8 cellular contexts compared by ENCODE assay signal in genomic region chr1:67832737-67833594, GRCh38. TPM values are rescaled to one million over a fixed set of nuclear protein-coding genes. Genes with fewer than 3 reads are reported as not detected.
DNase-seq lines count a peak whose midpoint lies in the region; ATAC-seq and TF ChIP-seq lines count a peak whose summit lies in the region.

TSS of gene GNG12 (minus strand) at chr1:67833467. CDS start at chr1:67707686, 125,781 bp downstream.

- no peaks in the 10 kb centered on the region for H3K36me3 Mint-ChIP-seq in endothelial cell (ENCODE audit: low read depth, unreplicated experiment)

- H3K27ac Mint-ChIP-seq in endothelial cell (ENCODE audit: unreplicated experiment), result peak within 1 kb of the TSS; percentile 96

- peak; percentile 94 to 95 for ATAC-seq in lower lobe of right lung

- H3K4me1 ChIP-seq in lower lobe of right lung, result peaks cover 4% of the 10 kb centered on the region
- H3K4me1 ChIP-seq in stomach, result peaks cover under 1 to 43% (median 29%) of the 10 kb centered on the region in 4 donors

- H3K27ac ChIP-seq in HL-60 (replicated peaks) (no peak within 1 kb of the TSS), lower lobe of right lung (peak within 1 kb of the TSS; percentile 82), stomach (peak within 1 kb of the TSS; percentile 94 to 99 (median 95))

- H3K27me3 ChIP-seq in HL-60 (ENCODE audit: insufficient read depth, poor library complexity, severe bottlenecking), result peaks cover 43% of the 10 kb centered on the region
- H3K27me3 ChIP-seq in lower lobe of right lung (ENCODE audit: low read depth), result peaks cover 6% of the 10 kb centered on the region
- peaks cover 0 to 22% (median 9%) of the 10 kb centered on the region in 3 donors for H3K27me3 ChIP-seq in stomach

- H3K36me3 ChIP-seq in lower lobe of right lung, result no peaks in the 10 kb centered on the region
- H3K36me3 ChIP-seq in stomach, result peaks cover 0 to 3% (median 0%) of the 10 kb centered on the region in 4 donors

- H3K4me3 ChIP-seq in HL-60 (replicated peaks; ENCODE audit: insufficient read depth, low read length) (peak within 1 kb of the TSS; percentile 15), lower lobe of right lung (peak within 1 kb of the TSS; percentile 82), stomach (peak within 1 kb of the TSS; percentile 71 to 88 (median 82))

- TF ChIP-seq CTCF in HL-60 (IDR thresholded peaks at IDR 0.05; ENCODE audit: insufficient read depth, low read length) (no peak), endothelial cell (IDR thresholded peaks at IDR 0.05; ENCODE audit: unreplicated experiment) (no peak), lower lobe of right lung (IDR thresholded peaks at IDR 0.05) (no peak), stomach (IDR thresholded peaks at IDR 0.05) (no peak)

- H3K9me3 ChIP-seq in lower lobe of right lung, result no peaks in the 10 kb centered on the region
- H3K9me3 ChIP-seq in stomach, result no peaks in the 10 kb centered on the region

- TF ChIP-seq EP300 in stomach (IDR thresholded peaks at IDR 0.05), result no peak

- WGBS in stomach, 5 donors, result 0 to 1% (median 1%) methylated on average over 29 to 92 of the region's 93 CpGs

- H3K9me3 Mint-ChIP-seq in endothelial cell (ENCODE audit: unreplicated experiment), result no peaks in the 10 kb centered on the region

- DNase-seq in activated T-cell treated with anti-CD3 and anti-CD28 coated beads for 48 hours (ENCODE audit: low read depth), result peak; percentile 25
- no peak for DNase-seq in activated T-cell treated with anti-CD3 and anti-CD28 coated beads for 4 hours
- no peak for DNase-seq in HL-60 (ENCODE audit: low read depth in 1 of 2, low spot score in 1 of 2)
- peak; percentile 19 for DNase-seq in UCSD-AML1 (lab: John Stamatoyannopoulos, UW; ENCODE audit: unreplicated experiment)
- DNase-seq in endothelial cell (ENCODE audit: low spot score), result peak; percentile 69
- DNase-seq in lower lobe of right lung, result peak; percentile 75
- peak; percentile 77 for DNase-seq in stomach
- no peak for DNase-seq in NCI-H1048 (lab: John Stamatoyannopoulos, UW)

- peaks cover 7% of the 10 kb centered on the region for H3K27me3 Mint-ChIP-seq in endothelial cell (ENCODE audit: unreplicated experiment)

- H3K4me1 Mint-ChIP-seq in endothelial cell (ENCODE audit: unreplicated experiment), result peaks cover 9% of the 10 kb centered on the region

- intact Hi-C loops in lower lobe of right lung (cut with DNase I), result no loop called here
- intact Hi-C loops in stomach (cut with DNase I; ENCODE audit: low total_unique reads), result no loop called here

- H3K4me3 Mint-ChIP-seq in endothelial cell (ENCODE audit: unreplicated experiment), result peak within 1 kb of the TSS; percentile 94

- TF ChIP-seq POLR2A in stomach (IDR thresholded peaks at IDR 0.05), result no peak

RNA-seq across cellular contexts. Expression of gene GNG12, which starts in this region (rescaled TPM):
- total RNA-seq in endothelial cell (ENCODE audit: unreplicated experiment) (26.2 TPM), lower lobe of right lung (43.3 TPM), stomach (100 to 1,000 TPM in 2 of 5 donors, 10 to 100 TPM in 3; 46.3 to 189 (median 71.9) TPM)
- polyA plus RNA-seq in stomach, result 10 to 100 TPM; 21.7 to 56.8 (median 41.5) TPM

Comparison
In these comparisons a context has a peak if more than half of its experiments do, and no peak if none do; other contexts are left out.
1. DNase-seq: peak in activated T-cell treated with anti-CD3 and anti-CD28 coated beads for 48 hours (single experiment), UCSD-AML1 (single experiment), endothelial cell (single experiment), lower lobe of right lung (single experiment) and stomach (single experiment); none in activated T-cell treated with anti-CD3 and anti-CD28 coated beads for 4 hours (single experiment), HL-60 (0 of 2) and NCI-H1048 (single experiment).
2. H3K4me3 ChIP-seq: peak in every context shown above with its lines; median percentile 82 in lower lobe of right lung; 82 in stomach; 15 in HL-60.